Comparison of ENCODE assay signal across 29 cellular contexts in the genomic region with DNA sequence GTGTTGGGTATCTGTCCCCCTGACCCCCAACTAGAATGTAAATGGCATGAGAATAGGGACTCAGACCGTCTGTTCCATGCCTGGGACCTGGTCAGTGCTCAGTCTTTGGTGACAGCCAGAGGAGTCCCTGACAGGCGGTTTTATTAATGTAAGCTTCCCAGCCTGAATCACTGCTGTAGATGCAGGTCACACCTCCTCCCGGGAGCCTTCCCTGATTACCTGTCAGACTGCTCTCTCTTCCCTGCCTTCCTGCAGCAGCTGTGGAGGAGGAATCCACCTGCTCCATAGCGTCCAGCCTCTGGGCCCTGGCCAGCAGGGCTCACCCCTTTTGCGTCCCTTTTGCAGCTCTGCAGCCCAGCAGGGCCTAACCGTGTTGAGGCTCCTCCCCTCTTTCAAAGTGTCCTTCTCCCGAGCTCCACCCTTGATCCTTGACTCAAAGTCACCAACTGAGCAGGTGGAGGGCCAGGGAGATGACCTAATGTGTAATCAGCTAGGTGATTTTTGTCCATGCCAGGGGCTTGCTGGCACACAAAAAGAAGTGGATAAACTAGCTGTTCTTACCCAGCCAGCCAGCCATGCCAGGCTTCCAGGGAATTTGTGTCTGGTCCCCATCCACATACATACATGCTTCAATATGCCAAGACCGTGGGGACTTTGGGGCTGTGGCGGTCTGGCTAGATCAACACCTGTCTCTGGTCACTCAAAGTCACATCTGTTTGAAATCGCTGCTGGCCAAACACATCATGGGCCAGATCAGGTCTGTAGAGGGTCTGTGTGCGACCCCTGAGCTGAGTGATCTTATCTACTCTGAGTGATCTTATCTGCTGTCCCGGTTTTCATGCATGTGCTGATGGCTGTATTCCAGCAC.
DNase-seq lines count a peak whose midpoint lies in the region; ATAC-seq and TF ChIP-seq lines count a peak whose summit lies in the region.
"Had no signal": no experiment of that assay in that cellular context is flagged by ENCODE, and none has a peak within 500 bp of the region (broad histone marks: within the 10 kb centered on the region; RNA-seq: fewer than 3 reads in every experiment).

No MANE protein-coding gene starts in this region.

- H3K27me3 ChIP-seq in thyroid gland = no peaks in the 10 kb centered on the region
- H3K27me3 ChIP-seq in suprapubic skin = no peaks in the 10 kb centered on the region
- H3K27me3 ChIP-seq: neutrophil, sigmoid colon, testis, vagina had no signal

- DNase-seq in NCI-H1092 treated with DMSO at 0.1 percent for 48 hours (lab: John Stamatoyannopoulos, UW) (peak; percentile 8), NCI-H1092 (lab: John Stamatoyannopoulos, UW) (no peak), NCI-H510A treated with DMSO at 0.1 percent for 48 hours (lab: John Stamatoyannopoulos, UW) (peak; percentile 53), left colon (peak; percentile 54 to 79), thyroid gland (peak; percentile 61 to 66), suprapubic skin (ENCODE audit: low spot score in 2 of 2) (no peak)
- DNase-seq in stimulated activated naive B cell treated with anti-CD40 and anti-IgM and Interleukin-4, amounts not matched to agents 10 μg/mL and 1 μg/mL and 100 μg/mL, for 72 hours = no peak
- DNase-seq: activated CD4-positive, alpha-beta memory T cell treated with anti-CD3 and anti-CD28 coated beads for 36 hours; anterior cingulate cortex; effector memory CD8-positive, alpha-beta T cell; erythroblast; HFFc6; mammary epithelial cell; NCI-H1105; NCI-H2081 treated with DMSO at 0.1 percent for 48 hours; NCI-H446 treated with DMSO at 0.1 percent for 48 hours; SHP77 treated with DMSO at 0.1 percent for 48 hours; sigmoid colon; stimulated activated CD4-positive, alpha-beta T cell treated with anti-CD3 and anti-CD28 coated beads, Interleukin-15, amount 100 ng/mL, for 24 hours; stimulated activated naive CD4-positive, alpha-beta T cell treated with Interleukin-2 at 50 U/mL for 16 hours; testis had no signal

- H3K9me3 Mint-ChIP-seq in stimulated activated naive B cell treated with anti-CD40 and anti-IgM and Interleukin-4, amounts not matched to agents 10 μg/mL and 1 μg/mL and 100 μg/mL, for 72 hours = no peaks in the 10 kb centered on the region
- H3K9me3 Mint-ChIP-seq: activated naive CD4-positive, alpha-beta T cell treated with anti-CD3 and anti-CD28 coated beads, Interleukin-2, amount 50 U/mL, for 72 hours; effector memory CD8-positive, alpha-beta T cell had no signal

- H3K4me1 ChIP-seq in thyroid gland (peaks cover 4 to 5% of the 10 kb centered on the region in 2 donors), suprapubic skin (no peaks in the 10 kb centered on the region)
- H3K4me1 ChIP-seq: prostate gland, sigmoid colon, testis, vagina had no signal

- no peaks in the 10 kb centered on the region for H3K36me3 ChIP-seq in thyroid gland
- H3K36me3 ChIP-seq in suprapubic skin = no peaks in the 10 kb centered on the region
- H3K36me3 ChIP-seq: neutrophil, prostate gland, sigmoid colon, vagina had no signal

- H3K27ac Mint-ChIP-seq in stimulated activated naive B cell treated with anti-CD40 and anti-IgM and Interleukin-4, amounts not matched to agents 10 μg/mL and 1 μg/mL and 100 μg/mL, for 72 hours = no peak overlapping the region
- H3K27ac Mint-ChIP-seq: activated CD4-positive, alpha-beta memory T cell treated with anti-CD3 and anti-CD28 coated beads for 36 hours; activated naive CD4-positive, alpha-beta T cell treated with anti-CD3 and anti-CD28 coated beads, Interleukin-2, amount 50 U/mL, for 72 hours; effector memory CD8-positive, alpha-beta T cell; HFFc6 had no signal

- peaks cover 9 to 43% of the 10 kb centered on the region in 2 donors for H3K36me3 Mint-ChIP-seq in stimulated activated naive B cell treated with anti-CD40 and anti-IgM and Interleukin-4, amounts not matched to agents 10 μg/mL and 1 μg/mL and 100 μg/mL, for 72 hours
- H3K36me3 Mint-ChIP-seq: activated naive CD4-positive, alpha-beta T cell treated with anti-CD3 and anti-CD28 coated beads, Interleukin-2, amount 50 U/mL, for 72 hours had no signal

- no peaks in the 10 kb centered on the region for H3K27me3 Mint-ChIP-seq in stimulated activated naive B cell treated with anti-CD40 and anti-IgM and Interleukin-4, amounts not matched to agents 10 μg/mL and 1 μg/mL and 100 μg/mL, for 72 hours
- H3K27me3 Mint-ChIP-seq: activated CD4-positive, alpha-beta memory T cell treated with anti-CD3 and anti-CD28 coated beads for 36 hours; effector memory CD8-positive, alpha-beta T cell had no signal

- peaks cover 9 to 11% of the 10 kb centered on the region in 2 donors for H3K4me1 Mint-ChIP-seq in stimulated activated naive B cell treated with anti-CD40 and anti-IgM and Interleukin-4, amounts not matched to agents 10 μg/mL and 1 μg/mL and 100 μg/mL, for 72 hours

- 65 to 70% methylated on average over 12 of the region's 12 CpGs for WGBS in thyroid gland, 2 donors
- 78% methylated on average over 9 of the region's 12 CpGs for WGBS in suprapubic skin

- ATAC-seq in left colon (peak; percentile 75), HG02852 (IDR thresholded peaks at IDR 0.05; ENCODE audit: unreplicated experiment) (no peak)
- no peak for ATAC-seq in stimulated activated naive B cell treated with anti-CD40 and anti-IgM and Interleukin-4, amounts not matched to agents 10 μg/mL and 1 μg/mL and 100 μg/mL, for 72 hours (replicated peaks)
- ATAC-seq: activated naive CD4-positive, alpha-beta T cell treated with anti-CD3 and anti-CD28 coated beads, Interleukin-2, amount 50 U/mL, for 72 hours; effector memory CD8-positive, alpha-beta T cell; HepG2 had no signal

- TF ChIP-seq CTCF in thyroid gland (IDR thresholded peaks at IDR 0.05) (no peak), suprapubic skin (IDR thresholded peaks at IDR 0.05) (no peak)

- no peak overlapping the region for H3K4me3 ChIP-seq in thyroid gland (replicated peaks in 1 of 3)
- H3K4me3 ChIP-seq in suprapubic skin = no peak overlapping the region
- H3K4me3 ChIP-seq: coronary artery, prostate gland, sigmoid colon, testis, vagina had no signal

- H3K27ac ChIP-seq in thyroid gland (peak overlapping the region in 1 of 3 donors; percentile 37), suprapubic skin (no peak overlapping the region)
- H3K27ac ChIP-seq: 22Rv1, coronary artery, neutrophil, prostate gland, sigmoid colon, testis, vagina had no signal

- H3K9me3 ChIP-seq in thyroid gland (no peaks in the 10 kb centered on the region), suprapubic skin (no peaks in the 10 kb centered on the region)
- H3K9me3 ChIP-seq: neutrophil, prostate gland, sigmoid colon, testis, vagina had no signal

- intact Hi-C loops in left colon (cut with DNase I, micrococcal nuclease) (no loop called here), thyroid gland (cut with DNase I) (no loop called here)

- no peak for TF ChIP-seq EP300 in suprapubic skin (IDR thresholded peaks at IDR 0.05)

- TF ChIP-seq POLR2A in thyroid gland (IDR thresholded peaks at IDR 0.05) (no peak), suprapubic skin (IDR thresholded peaks at IDR 0.05) (no peak)

- H3K4me3 Mint-ChIP-seq in stimulated activated naive B cell treated with anti-CD40 and anti-IgM and Interleukin-4, amounts not matched to agents 10 μg/mL and 1 μg/mL and 100 μg/mL, for 72 hours = no peak overlapping the region
- H3K4me3 Mint-ChIP-seq: activated CD4-positive, alpha-beta memory T cell treated with anti-CD3 and anti-CD28 coated beads for 36 hours; effector memory CD8-positive, alpha-beta T cell; HFFc6 had no signal

Comparison
In these comparisons a context has a peak if more than half of its experiments do, and no peak if none do; other contexts are left out.
1. DNase-seq: peak in NCI-H1092 treated with DMSO at 0.1 percent for 48 hours (single experiment), NCI-H510A treated with DMSO at 0.1 percent for 48 hours (single experiment), left colon (2 of 2) and thyroid gland (2 of 2); none in NCI-H1092 (single experiment), suprapubic skin (0 of 2) and stimulated activated naive B cell treated with anti-CD40 and anti-IgM and Interleukin-4, amounts not matched to agents 10 μg/mL and 1 μg/mL and 100 μg/mL, for 72 hours (single experiment).